In the genomic region with DNA sequence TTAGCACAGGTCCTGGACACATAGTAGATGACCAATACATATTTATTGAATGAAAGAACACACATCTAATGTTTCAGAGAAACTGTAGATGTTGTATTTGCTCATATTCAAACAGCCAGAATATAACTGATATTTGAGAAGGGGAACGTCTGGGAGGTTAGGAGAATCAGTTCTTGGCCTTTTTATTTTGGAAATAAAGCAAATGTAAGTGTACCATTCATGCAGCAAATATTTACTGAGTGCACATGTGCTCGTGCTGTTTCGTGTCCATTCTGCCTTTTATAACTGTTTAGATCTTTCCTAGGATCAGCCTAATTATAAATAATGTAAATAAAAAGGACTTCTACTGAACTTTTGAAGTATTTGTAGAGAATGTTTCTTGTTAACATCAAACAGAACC, we compare ENCODE assay signal across 30 cellular contexts.
"Had no signal": no experiment of that assay in that cellular context is flagged by ENCODE, and none has a peak within 500 bp of the region (broad histone marks: within the 10 kb centered on the region; RNA-seq: fewer than 3 reads in every experiment).

No MANE protein-coding gene starts in this region.

- H3K36me3 Mint-ChIP-seq: activated naive CD4-positive, alpha-beta T cell treated with anti-CD3 and anti-CD28 coated beads, Interleukin-2, amount 50 U/mL, for 72 hours; brain had no signal

- H3K27ac Mint-ChIP-seq: activated CD4-positive, alpha-beta T cell treated with anti-CD3 and anti-CD28 coated beads, Interleukin-2, amount 10 ng/mL, durations not matched to agents 24 days and 14 days; activated CD8-positive, alpha-beta T cell treated with anti-CD3 and anti-CD28 coated beads for 36 hours; activated naive CD4-positive, alpha-beta T cell treated with anti-CD3 and anti-CD28 coated beads for 36 hours; activated naive CD4-positive, alpha-beta T cell treated with anti-CD3 and anti-CD28 coated beads, Interleukin-2, amount 50 U/mL, for 72 hours; activated T-cell treated with anti-CD3 and anti-CD28 coated beads, Interleukin-2, amount 50 U/mL, for 24 hours; brain had no signal

- H3K27me3 Mint-ChIP-seq: activated T-cell treated with anti-CD3 and anti-CD28 coated beads, Interleukin-2, amount 50 U/mL, for 24 hours; brain had no signal

- H3K4me1 ChIP-seq: SJSA1 had no signal

- DNase-seq: activated CD4-positive, alpha-beta T cell treated with anti-CD3 and anti-CD28 coated beads, Interleukin-2, amount 10 ng/mL, durations not matched to agents 24 days and 14 days; activated CD4-positive, alpha-beta T cell treated with anti-CD3 and anti-CD28 coated beads, Interleukin-2, amount 50 U/mL, for 4 hours; activated CD8-positive, alpha-beta T cell treated with anti-CD3 and anti-CD28 coated beads for 36 hours; activated gamma-delta T cell treated with Interleukin-2 at 50 U/mL for 16 hours; activated naive CD4-positive, alpha-beta T cell treated with anti-CD3 and anti-CD28 coated beads for 36 hours; activated T-cell treated with anti-CD3 and anti-CD28 coated beads, Interleukin-2, amount 50 U/mL, for 24 hours; anterior cingulate cortex; caudate nucleus; MM.1S; MV-4-11; NCI-H1092; NCI-H1436 treated with DMSO at 0.1 percent for 48 hours; NCI-H1694 treated with DMSO at 0.1 percent for 48 hours; NCI-H2029; NCI-H2227 treated with DMSO at 0.1 percent for 48 hours; NCI-H446; NCI-H510A treated with DMSO at 0.1 percent for 48 hours; NCI-H526 treated with DMSO at 0.1 percent for 48 hours; NCI-H774; SHP77; SW 1271; T-helper 1 cell; T-helper 2 cell; T-helper 9 cell; WERI-Rb-1 had no signal

- H3K4me2 ChIP-seq: KMS-11 had no signal

- H3K9me3 ChIP-seq: SJSA1 had no signal

- H3K4me3 ChIP-seq: SJSA1 had no signal

- ATAC-seq: activated CD8-positive, alpha-beta T cell treated with anti-CD3 and anti-CD28 coated beads for 36 hours; activated naive CD4-positive, alpha-beta T cell treated with anti-CD3 and anti-CD28 coated beads, Interleukin-2, amount 50 U/mL, for 72 hours; Panc1 had no signal

- H3K9ac ChIP-seq: KMS-11 had no signal

- H3K27ac ChIP-seq: KMS-11, SJSA1, WERI-Rb-1 had no signal

- H3K4me1 Mint-ChIP-seq: activated CD4-positive, alpha-beta T cell treated with anti-CD3 and anti-CD28 coated beads, Interleukin-2, amount 10 ng/mL, durations not matched to agents 24 days and 14 days; brain had no signal

- H3K9me3 Mint-ChIP-seq: activated naive CD4-positive, alpha-beta T cell treated with anti-CD3 and anti-CD28 coated beads for 36 hours had no signal

- H3K36me3 ChIP-seq: SJSA1, WERI-Rb-1 had no signal

- H3K4me3 Mint-ChIP-seq: activated CD4-positive, alpha-beta T cell treated with anti-CD3 and anti-CD28 coated beads, Interleukin-2, amount 10 ng/mL, durations not matched to agents 24 days and 14 days; activated CD8-positive, alpha-beta T cell treated with anti-CD3 and anti-CD28 coated beads for 36 hours; activated naive CD4-positive, alpha-beta T cell treated with anti-CD3 and anti-CD28 coated beads for 36 hours; activated T-cell treated with anti-CD3 and anti-CD28 coated beads, Interleukin-2, amount 50 U/mL, for 24 hours; brain had no signal
